10 cellular contexts compared by ENCODE assay signal in the genomic region with DNA sequence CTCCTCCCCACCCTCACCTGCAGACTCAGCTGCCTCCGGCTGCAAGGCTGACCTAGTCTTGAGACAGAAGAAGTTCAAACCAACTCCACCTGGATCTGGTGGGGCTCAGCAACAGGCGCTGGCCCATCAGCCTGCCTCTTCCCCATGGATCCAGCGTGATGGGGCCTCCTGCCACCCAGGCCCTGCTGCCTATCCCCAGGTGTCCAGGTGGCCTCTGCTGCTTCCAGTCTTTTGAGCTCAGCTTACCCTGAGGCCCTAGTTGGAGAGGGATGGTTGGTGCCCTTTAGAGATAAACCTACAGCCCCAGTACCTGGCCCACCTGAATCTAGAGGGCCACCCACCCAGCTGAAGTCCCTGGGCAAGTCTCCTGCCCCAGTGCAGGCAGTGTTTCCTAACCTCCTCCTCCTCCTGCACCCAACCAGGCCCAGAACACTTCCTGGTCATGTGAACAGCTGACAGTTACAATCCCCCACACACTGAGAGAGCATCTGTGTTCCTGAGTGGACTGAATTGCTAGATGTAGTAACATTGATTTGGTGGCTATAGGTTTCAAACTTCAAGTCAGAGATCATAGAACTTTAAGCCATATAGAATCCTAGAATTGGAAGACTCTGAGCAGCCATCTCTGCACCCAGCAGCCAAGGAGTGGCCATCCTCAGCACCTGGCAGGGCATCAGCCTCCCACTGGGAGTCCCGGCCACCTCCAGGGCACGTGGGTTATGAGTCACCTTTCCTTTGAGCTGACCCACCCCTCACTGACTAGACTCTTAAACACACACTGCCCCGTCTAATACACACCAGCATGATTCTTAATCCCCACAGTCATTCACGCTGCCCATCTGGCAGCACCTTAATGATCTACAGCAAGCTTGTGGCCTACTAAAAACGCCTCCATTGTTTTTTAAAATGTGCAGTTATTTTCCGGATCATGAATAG. TPM values are rescaled to one million over a fixed set of nuclear protein-coding genes. Genes with fewer than 3 reads are reported as not detected.
DNase-seq lines count a peak whose midpoint lies in the region; ATAC-seq, FAIRE-seq and TF ChIP-seq lines count a peak whose summit lies in the region.
"Had no signal": no experiment of that assay in that cellular context is flagged by ENCODE, and none has a peak within 500 bp of the region (broad histone marks: within the 10 kb centered on the region; RNA-seq: fewer than 3 reads in every experiment).

No MANE protein-coding gene starts in this region.

- H3K79me2 ChIP-seq in Loucy (ENCODE audit: insufficient read depth, low read length): no peaks in the 10 kb centered on the region

- H3F3A ChIP-seq in Loucy (ENCODE audit: low read depth): no peaks in the 10 kb centered on the region

- no peak for TF ChIP-seq CTCF in Loucy (conservative IDR thresholded peaks at IDR 0.05; ENCODE audit: low read length)
- TF ChIP-seq CTCF in body of pancreas (IDR thresholded peaks at IDR 0.05): no peak
- TF ChIP-seq CTCF in pancreas (IDR thresholded peaks at IDR 0.05): no peak

- H3K9me3 ChIP-seq in Loucy (ENCODE audit: insufficient read depth, low read depth, low read length): no peaks in the 10 kb centered on the region
- H3K9me3 ChIP-seq in body of pancreas: no peaks in the 10 kb centered on the region
- no peaks in the 10 kb centered on the region for H3K9me3 ChIP-seq in pancreas
- H3K9me3 ChIP-seq: Peyer's patch had no signal

- H3K4me2 ChIP-seq in Loucy (ENCODE audit: low read depth, low read length, poor library complexity, severe bottlenecking): peak overlapping the region; percentile 41

- no peaks in the 10 kb centered on the region for H4K20me1 ChIP-seq in Loucy (ENCODE audit: insufficient read depth, low read length, poor library complexity, severe bottlenecking)

- DNase-seq in Daoy (ENCODE audit: low read depth) (peak; percentile 59), body of pancreas (peak; percentile 72 to 92 (median 76)), pancreas (peak in 5 of 6 donors; percentile 72 to 83 (median 82)), NCI-H2227 (lab: John Stamatoyannopoulos, UW; ENCODE audit: unreplicated experiment) (no peak)
- DNase-seq: central memory CD4-positive, alpha-beta T cell; Peyer's patch had no signal

- intact Hi-C loops in body of pancreas (cut with DNase I) (no loop called here), pancreas (cut with DNase I) (no loop called here)

- H3K4me3 ChIP-seq in Loucy (ENCODE audit: low read length, poor library complexity, severe bottlenecking): no peak overlapping the region
- H3K4me3 ChIP-seq in body of pancreas: no peak overlapping the region
- H3K4me3 ChIP-seq in pancreas: no peak overlapping the region
- H3K4me3 ChIP-seq: Peyer's patch had no signal

- H3K4me1 ChIP-seq in Loucy (ENCODE audit: insufficient read depth, low read length, poor library complexity, severe bottlenecking) (peaks cover 29% of the 10 kb centered on the region), body of pancreas (peaks cover 57% of the 10 kb centered on the region), pancreas (peaks cover 24 to 49% (median 34%) of the 10 kb centered on the region in 3 donors)

- peak overlapping the region; percentile 39 for H3K9ac ChIP-seq in Loucy (ENCODE audit: low read depth, low read length, poor library complexity, severe bottlenecking)

- ATAC-seq in body of pancreas: peak; percentile 84
- ATAC-seq in pancreas: peak; percentile 81 to 89 (median 86)
- ATAC-seq in GM18502 (IDR thresholded peaks at IDR 0.05; ENCODE audit: poor library complexity, unreplicated experiment): no peak
- no peak for ATAC-seq in GM21381 (IDR thresholded peaks at IDR 0.05; ENCODE audit: unreplicated experiment)

- peak overlapping the region; percentile 75 for H2AFZ ChIP-seq in Loucy (ENCODE audit: low read length)

- WGBS in body of pancreas, 2 donors: 62 to 66% methylated on average over 9 of the region's 9 CpGs
- WGBS in pancreas, 2 donors: 57 to 67% methylated on average over 9 of the region's 9 CpGs

- H3K27ac ChIP-seq in body of pancreas (peak overlapping the region; percentile 25 to 42 (median 39)), pancreas (peak overlapping the region in 3 of 4 donors; percentile 37 to 67 (median 64))
- H3K27ac ChIP-seq: Peyer's patch had no signal

- H3K27me3 ChIP-seq in Loucy (ENCODE audit: insufficient read depth, low read length, poor library complexity, severe bottlenecking): no peaks in the 10 kb centered on the region
- no peaks in the 10 kb centered on the region for H3K27me3 ChIP-seq in body of pancreas
- no peaks in the 10 kb centered on the region for H3K27me3 ChIP-seq in pancreas
- H3K27me3 ChIP-seq: Peyer's patch had no signal

- H3K36me3 ChIP-seq in Loucy (ENCODE audit: insufficient read depth, low read length) (no peaks in the 10 kb centered on the region), body of pancreas (replicated peaks in 1 of 2; ENCODE audit: insufficient read depth in 1 of 2, low read depth in 2 of 2) (no peaks in the 10 kb centered on the region), pancreas (no peaks in the 10 kb centered on the region)
- H3K36me3 ChIP-seq: Peyer's patch had no signal

- no peak for FAIRE-seq in pancreas (lab: Jason Lieb, UNC)

- H3K9me2 ChIP-seq in Loucy (replicated peaks; ENCODE audit: low read depth, low read length): no peaks in the 10 kb centered on the region

- no peak for TF ChIP-seq POLR2A in body of pancreas (IDR thresholded peaks at IDR 0.05)

RNA-seq across cellular contexts. Expression of a gene that starts 51.9 kb away (rescaled TPM):
- total RNA-seq in Daoy (2014; rRNA removed; shearing (Covaris generic)): 0.06 TPM in 1 of 2 replicates, not detected in the other
- 10 to 100 TPM; 42.5 to 63.0 TPM for total RNA-seq in body of pancreas
- total RNA-seq in pancreas: 10 to 100 TPM in 5 of 6 donors, 1 to 10 TPM in 1; 6.2 to 35.0 (median 30.8) TPM
- 10 to 100 TPM; 26.0 to 44.3 TPM for polyA plus RNA-seq in pancreas
- total RNA-seq: glomerular endothelial cell had no signal

Comparison
In these comparisons a context has a peak if more than half of its experiments do, and no peak if none do; other contexts are left out.
1. ATAC-seq: peak in body of pancreas (single experiment) and pancreas (4 of 4); none in GM18502 (single experiment) and GM21381 (single experiment).